In the genomic region with DNA sequence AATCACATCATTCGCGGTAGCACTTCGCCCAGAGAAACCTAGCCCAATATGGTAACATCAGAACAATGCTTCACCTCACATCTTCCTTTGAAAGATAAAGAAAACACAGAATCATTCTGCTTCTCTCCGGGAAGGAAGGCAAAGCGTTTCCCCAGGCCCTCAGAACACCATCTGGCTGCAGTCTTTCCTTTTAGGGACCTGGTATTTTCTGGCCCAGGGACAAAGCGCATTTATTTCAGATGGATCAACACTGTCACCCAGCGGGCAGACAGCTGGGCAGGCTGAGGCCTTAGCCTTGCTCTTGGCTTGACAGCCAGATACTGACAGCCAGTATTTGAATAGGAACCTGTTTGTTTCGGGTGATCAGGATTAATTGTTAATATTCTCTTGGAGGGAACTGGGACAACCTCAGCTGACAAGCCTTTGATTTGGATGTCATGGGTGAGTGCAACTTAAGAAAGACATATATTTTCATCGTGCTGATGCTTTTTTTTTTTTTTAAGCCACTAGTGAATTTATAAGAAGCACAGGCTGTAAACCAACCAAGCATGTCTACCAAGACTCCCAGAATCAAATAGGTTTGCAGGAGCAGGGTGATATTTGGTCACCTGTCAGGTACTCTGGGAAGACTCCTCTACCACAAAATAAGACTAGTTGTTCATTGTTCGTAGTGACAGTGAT, we compare ENCODE assay signal across 8 cellular contexts.
A peak's percentile ranks its signal among the peaks of the same experiment; 100 is the strongest.
DNase-seq lines count a peak whose midpoint lies in the region; ATAC-seq and TF ChIP-seq lines count a peak whose summit lies in the region.

No MANE protein-coding gene starts in this region.

- H3K4me3 ChIP-seq in WI38 (ENCODE audit: low read depth, low read length) = no peak overlapping the region

- H3K4me1 Mint-ChIP-seq in Calu3 (ENCODE audit: low read depth, unreplicated experiment) (peaks cover 34% of the 10 kb centered on the region), glutamatergic neuron (ENCODE audit: low read depth, unreplicated experiment) (peaks cover 11% of the 10 kb centered on the region), osteocyte (ENCODE audit: unreplicated experiment) (peaks cover 23% of the 10 kb centered on the region)
- H3K4me1 Mint-ChIP-seq in stimulated activated memory B cell treated with anti-CD40 and anti-IgM and Interleukin-4, amounts not matched to agents 10 μg/mL and 1 μg/mL and 100 μg/mL, for 72 hours = no peaks in the 10 kb centered on the region

- DNase-seq in Calu3 = peak; percentile 85
- DNase-seq in NCI-H1417 treated with DMSO at 0.1 percent for 48 hours (lab: John Stamatoyannopoulos, UW) = peak; percentile 62
- peak; percentile 78 for DNase-seq in glutamatergic neuron
- DNase-seq in osteocyte (ENCODE audit: extremely low spot score, unreplicated experiment) = peak; percentile 90

- ATAC-seq in GM21528 (IDR thresholded peaks at IDR 0.05; ENCODE audit: low FRiP score, unreplicated experiment) (no peak), HG02610 (IDR thresholded peaks at IDR 0.05; ENCODE audit: unreplicated experiment) (no peak)
- ATAC-seq in stimulated activated memory B cell treated with anti-CD40 and anti-IgM and Interleukin-4, amounts not matched to agents 10 μg/mL and 1 μg/mL and 100 μg/mL, for 72 hours = no peak

- intact Hi-C loops in Calu3 (cut with micrococcal nuclease; ENCODE audit: unreplicated experiment) = loop anchor here (1.0 to 10.0 kb wide), 7 partner anchors 119 to 1192 kb away; a partner anchor contains a TSS

- no peaks in the 10 kb centered on the region for H3K27me3 Mint-ChIP-seq in Calu3 (ENCODE audit: unreplicated experiment)
- no peaks in the 10 kb centered on the region for H3K27me3 Mint-ChIP-seq in glutamatergic neuron (ENCODE audit: unreplicated experiment)
- H3K27me3 Mint-ChIP-seq in osteocyte (ENCODE audit: unreplicated experiment) = no peaks in the 10 kb centered on the region
- no peaks in the 10 kb centered on the region for H3K27me3 Mint-ChIP-seq in stimulated activated memory B cell treated with anti-CD40 and anti-IgM and Interleukin-4, amounts not matched to agents 10 μg/mL and 1 μg/mL and 100 μg/mL, for 72 hours

- BruUV-seq in Calu3 (replicated peaks; lab: Mats Ljungman, UMichigan) = no TSS peak

- H3K36me3 Mint-ChIP-seq in Calu3 (ENCODE audit: insufficient read depth, unreplicated experiment) (no peaks in the 10 kb centered on the region), glutamatergic neuron (ENCODE audit: unreplicated experiment) (no peaks in the 10 kb centered on the region), osteocyte (ENCODE audit: unreplicated experiment) (no peaks in the 10 kb centered on the region)
- no peaks in the 10 kb centered on the region for H3K36me3 Mint-ChIP-seq in stimulated activated memory B cell treated with anti-CD40 and anti-IgM and Interleukin-4, amounts not matched to agents 10 μg/mL and 1 μg/mL and 100 μg/mL, for 72 hours

- H3K9me3 Mint-ChIP-seq in Calu3 (ENCODE audit: low read depth, unreplicated experiment) (peaks cover 3% of the 10 kb centered on the region), glutamatergic neuron (ENCODE audit: unreplicated experiment) (no peaks in the 10 kb centered on the region), osteocyte (ENCODE audit: unreplicated experiment) (no peaks in the 10 kb centered on the region)
- H3K9me3 Mint-ChIP-seq in stimulated activated memory B cell treated with anti-CD40 and anti-IgM and Interleukin-4, amounts not matched to agents 10 μg/mL and 1 μg/mL and 100 μg/mL, for 72 hours = no peaks in the 10 kb centered on the region

- peak overlapping the region; percentile 42 for H3K27ac Mint-ChIP-seq in Calu3 (ENCODE audit: unreplicated experiment)
- peak overlapping the region; percentile 95 for H3K27ac Mint-ChIP-seq in glutamatergic neuron (ENCODE audit: unreplicated experiment)
- H3K27ac Mint-ChIP-seq in osteocyte (ENCODE audit: unreplicated experiment) = peak overlapping the region; percentile 77
- H3K27ac Mint-ChIP-seq in stimulated activated memory B cell treated with anti-CD40 and anti-IgM and Interleukin-4, amounts not matched to agents 10 μg/mL and 1 μg/mL and 100 μg/mL, for 72 hours = no peak overlapping the region

- CTCF ChIA-PET in Calu3 (lab: Charles Lee) = interaction anchor here (0.5 to 2.7 kb wide), 9 partner anchors 17 to 691 kb away, joined by 3 to 16 read pairs (median 4); a partner anchor contains a TSS

- TF ChIP-seq CTCF in Calu3 (IDR thresholded peaks at IDR 0.05; ENCODE audit: unreplicated experiment) = peak; percentile 84
- peak; percentile 98 for TF ChIP-seq CTCF in WI38 (IDR thresholded peaks at IDR 0.05; ENCODE audit: low read depth, low read length)
- TF ChIP-seq CTCF in glutamatergic neuron (IDR thresholded peaks at IDR 0.05; ENCODE audit: partially characterized antibody, unreplicated experiment) = peak; percentile 19
- peak; percentile 96 for TF ChIP-seq CTCF in osteocyte (IDR thresholded peaks at IDR 0.05)

- H3K4me3 Mint-ChIP-seq in Calu3 (ENCODE audit: low read depth, unreplicated experiment) (peak overlapping the region; percentile 11), glutamatergic neuron (ENCODE audit: unreplicated experiment) (peak overlapping the region; percentile 67), osteocyte (ENCODE audit: unreplicated experiment) (peak overlapping the region; percentile 15)
- no peak overlapping the region for H3K4me3 Mint-ChIP-seq in stimulated activated memory B cell treated with anti-CD40 and anti-IgM and Interleukin-4, amounts not matched to agents 10 μg/mL and 1 μg/mL and 100 μg/mL, for 72 hours

Comparison
In these comparisons a context has a peak if more than half of its experiments do, and no peak if none do; other contexts are left out.
1. CTCF ChIP-seq: peak in every context shown above with its lines; median percentile 98 in WI38; 96 in osteocyte; 84 in Calu3; 19 in glutamatergic neuron.